In the genomic region with DNA sequence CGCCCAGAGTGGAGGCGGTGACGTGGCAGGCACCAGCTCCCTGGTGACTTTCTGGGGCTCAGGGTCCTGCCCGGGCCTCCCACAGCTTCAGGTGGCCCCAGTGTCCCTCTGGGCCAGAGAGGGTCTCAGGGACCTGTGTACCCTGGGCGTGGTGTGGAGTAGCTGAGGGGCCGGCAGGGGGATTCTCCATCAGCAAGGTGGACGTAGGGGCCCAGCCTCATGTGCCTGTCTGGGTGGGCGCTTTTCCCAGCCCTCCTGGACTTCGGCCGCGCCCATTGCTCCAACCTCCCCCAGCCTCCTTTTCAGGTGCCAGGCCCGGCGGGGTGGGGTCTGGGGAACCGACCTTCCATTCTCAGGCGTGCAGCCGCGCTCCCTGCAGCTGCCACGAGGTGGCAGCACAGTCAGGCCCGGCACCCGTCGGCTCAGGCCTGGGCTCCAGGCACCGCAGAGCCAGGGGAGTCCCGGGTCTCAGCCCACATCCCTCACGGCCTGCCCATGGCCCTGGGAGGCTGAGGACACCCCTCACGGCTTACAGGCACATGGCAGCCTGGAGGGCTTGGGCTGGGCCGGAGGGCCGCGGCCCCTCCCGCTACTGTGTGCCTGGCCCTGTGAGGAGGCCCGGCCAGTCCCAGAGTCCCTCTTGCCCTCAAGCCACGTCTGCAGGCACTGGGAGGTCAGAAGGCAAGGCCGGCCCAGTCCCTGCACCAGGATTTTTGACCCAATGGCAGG, we compare ENCODE assay signal across 8 cellular contexts.
DNase-seq lines count a peak whose midpoint lies in the region; ATAC-seq and TF ChIP-seq lines count a peak whose summit lies in the region.

No MANE protein-coding gene starts in this region.

- peak; percentile 93 for TF ChIP-seq CTCF in GM12873 (IDR thresholded peaks at IDR 0.05; ENCODE audit: insufficient read depth, low read depth, low read length, missing control alignments)

- ATAC-seq in HG02885 (IDR thresholded peaks at IDR 0.05; ENCODE audit: poor library complexity, unreplicated experiment) (no peak), HG02763 (IDR thresholded peaks at IDR 0.05; ENCODE audit: unreplicated experiment) (no peak)

- DNase-seq in NAMALWA (ENCODE audit: low spot score) (peak; percentile 70), kidney glomerular epithelial cell (lab: John Stamatoyannopoulos, UW) (peak; percentile 2)
- DNase-seq in activated CD4-positive, CD25-positive, alpha-beta regulatory T cell treated with anti-CD3 and anti-CD28 coated beads, Interleukin-2, amount 50 U/mL, for 16 hours (ENCODE audit: low read depth, low spot score), result peak; percentile 23
- DNase-seq in central memory CD4-positive, alpha-beta T cell, result peak; percentile 41
- DNase-seq in stimulated activated CD4-positive, alpha-beta T cell treated with anti-CD3 and anti-CD28 coated beads, Interleukin-2, amount 100 ng/mL, for 48 hours, result peak; percentile 64 to 76

Comparison
In these comparisons a context has a peak if more than half of its experiments do, and no peak if none do; other contexts are left out.
1. DNase-seq: peak in every context shown above with its lines; median percentile 70 in NAMALWA; 70 in stimulated activated CD4-positive, alpha-beta T cell treated with anti-CD3 and anti-CD28 coated beads, Interleukin-2, amount 100 ng/mL, for 48 hours; 41 in central memory CD4-positive, alpha-beta T cell; 23 in activated CD4-positive, CD25-positive, alpha-beta regulatory T cell treated with anti-CD3 and anti-CD28 coated beads, Interleukin-2, amount 50 U/mL, for 16 hours; 2 in kidney glomerular epithelial cell.